Comparison of ENCODE assay signal across 23 cellular contexts in genomic region chr2:178101321-178102079, GRCh38. TPM values are rescaled to one million over a fixed set of nuclear protein-coding genes. Genes with fewer than 3 reads are reported as not detected.
A peak's percentile ranks its signal among the peaks of the same experiment; 100 is the strongest.
DNase-seq lines count a peak whose midpoint lies in the region; ATAC-seq, FAIRE-seq and TF ChIP-seq lines count a peak whose summit lies in the region.
"Had no signal": no experiment of that assay in that cellular context is flagged by ENCODE, and none has a peak within 500 bp of the region (broad histone marks: within the 10 kb centered on the region; RNA-seq: fewer than 3 reads in every experiment).

No MANE protein-coding gene starts in this region.

- no TSS peak for BruUV-seq in PC-3 (replicated peaks; lab: Mats Ljungman, UMichigan)

- H3K4me3 ChIP-seq in PC-3 (ENCODE audit: low read length) (no peak overlapping the region), trophoblast cell (ENCODE audit: low read depth, low read length) (no peak overlapping the region)
- H3K4me3 ChIP-seq: ascending aorta, heart right ventricle, mucosa of descending colon, smooth muscle cell, tibial nerve had no signal

- H3K4me2 ChIP-seq in PC-3 (ENCODE audit: low read length) (no peak overlapping the region), trophoblast cell (ENCODE audit: low read length) (no peak overlapping the region)
- H3K4me2 ChIP-seq: smooth muscle cell had no signal

- DNase-seq in EL, result peak; percentile 14
- peak; percentile 13 for DNase-seq in PC-3
- peak; percentile 5 for DNase-seq in myocyte (ENCODE audit: low read depth)
- no peak for DNase-seq in OCI-M1 (lab: John Stamatoyannopoulos, UW)
- DNase-seq in NCI-H1417 (lab: John Stamatoyannopoulos, UW), result no peak
- DNase-seq in trophoblast cell, result no peak
- DNase-seq: activated CD4-positive, CD25-positive, alpha-beta regulatory T cell treated with anti-CD3 and anti-CD28 coated beads, Interleukin-2, amount 50 U/mL, for 72 hours; activated naive CD4-positive, alpha-beta T cell treated with anti-CD3 and anti-CD28 coated beads, Interleukin-2, amount 50 U/mL, for 16 hours; activated T-cell treated with anti-CD3 and anti-CD28 coated beads, Interleukin-2, amount 50 U/mL, for 48 hours; cerebellar nuclear complex; heart right ventricle; left ventricle myocardium superior; mucosa of descending colon; NCI-H1105 treated with DMSO at 0.1 percent for 48 hours; NCI-H2081 treated with DMSO at 0.1 percent for 48 hours; NK-92 treated with Interleukin-12 subunit alpha and Interleukin-12 subunit beta, amount 100 ng/mL, for 24 hours; stimulated activated CD4-positive, alpha-beta T cell treated with anti-CD3 and anti-CD28 coated beads, Interleukin-2, amount 100 ng/mL, for 48 hours; stimulated activated naive CD8-positive, alpha-beta T cell treated with anti-CD3 and anti-CD28 coated beads, Interleukin-15, Interleukin-2, amounts not matched to agents 100 U/mL and 50 U/mL, for 24 hours had no signal

- H3K4me1 ChIP-seq in PC-3 (ENCODE audit: insufficient read depth, low read length) (peaks cover 11% of the 10 kb centered on the region), trophoblast cell (ENCODE audit: control insufficient read depth in 1 of 2, insufficient read depth in 2 of 2, low read length in 2 of 2) (no peaks in the 10 kb centered on the region)
- H3K4me1 ChIP-seq: ascending aorta, heart right ventricle, tibial nerve had no signal

- no peak overlapping the region for H3K9ac ChIP-seq in PC-3 (ENCODE audit: low read length)
- no peak overlapping the region for H3K9ac ChIP-seq in trophoblast cell (ENCODE audit: low read length)

- H3K23ac ChIP-seq in trophoblast cell (ENCODE audit: low read length), result no peak overlapping the region

- no peaks in the 10 kb centered on the region for H4K20me1 ChIP-seq in PC-3 (ENCODE audit: low read length)

- no peaks in the 10 kb centered on the region for H3F3A ChIP-seq in PC-3 (ENCODE audit: low read length, unreplicated experiment)

- H2AFZ ChIP-seq in PC-3 (ENCODE audit: low read length), result no peak overlapping the region
- no peak overlapping the region for H2AFZ ChIP-seq in trophoblast cell (ENCODE audit: insufficient read depth, low read length, poor library complexity)

- ATAC-seq in PC-3 (no peak), HG02623 (IDR thresholded peaks at IDR 0.05; ENCODE audit: unreplicated experiment) (no peak)
- ATAC-seq: heart right ventricle; left ventricle myocardium superior; mucosa of descending colon; stimulated activated naive CD8-positive, alpha-beta T cell treated with anti-CD3 and anti-CD28 coated beads, Interleukin-15, Interleukin-2, amounts not matched to agents 100 U/mL and 50 U/mL, for 24 hours had no signal

- no peak overlapping the region for H2BK120ac ChIP-seq in trophoblast cell (ENCODE audit: insufficient read depth, low read length, poor library complexity)

- POLR2A ChIA-PET in PC-3 (lab: Charles Lee; ENCODE audit: unreplicated experiment), result no interaction called here

- no peak for TF ChIP-seq CTCF in PC-3 (conservative IDR thresholded peaks at IDR 0.05; ENCODE audit: low read depth, low read length)

- no peaks in the 10 kb centered on the region for H3K27me3 ChIP-seq in PC-3 (ENCODE audit: low read length)
- no peaks in the 10 kb centered on the region for H3K27me3 ChIP-seq in trophoblast cell (ENCODE audit: insufficient read depth, low read length)
- H3K27me3 ChIP-seq: ascending aorta, heart right ventricle, tibial nerve had no signal

- H3K79me2 ChIP-seq in PC-3 (ENCODE audit: low read length) (no peaks in the 10 kb centered on the region), trophoblast cell (ENCODE audit: control insufficient read depth, insufficient read depth, low read length, poor library complexity) (no peaks in the 10 kb centered on the region)

- peak; percentile 14 for FAIRE-seq in colon (lab: Jason Lieb, UNC)

- intact Hi-C loops in PC-3 (cut with micrococcal nuclease), result loop anchor here (1.0 kb wide), 1 partner anchor 23 kb away; no protein-coding TSS in a partner anchor

- no peak overlapping the region for H4K91ac ChIP-seq in trophoblast cell (ENCODE audit: low read depth, low read length)

- no peaks in the 10 kb centered on the region for H3K9me2 ChIP-seq in PC-3 (replicated peaks; ENCODE audit: low read length)

- no CpG with 5 or more reads among the region's 3 CpGs for WGBS in trophoblast cell (ENCODE audit: extremely low coverage, insufficient coverage, insufficient read length)

- H2AK5ac ChIP-seq in trophoblast cell (ENCODE audit: low read length), result no peak overlapping the region

- H3K27ac ChIP-seq in PC-3 (ENCODE audit: low read length) (no peak overlapping the region), trophoblast cell (ENCODE audit: low read depth, low read length) (no peak overlapping the region)
- H3K27ac ChIP-seq: ascending aorta, heart right ventricle, tibial nerve had no signal

- H3K9me3 ChIP-seq in PC-3 (ENCODE audit: low read length), result no peaks in the 10 kb centered on the region
- no peaks in the 10 kb centered on the region for H3K9me3 ChIP-seq in trophoblast cell (ENCODE audit: insufficient read depth, low read depth, low read length)
- H3K9me3 ChIP-seq: ascending aorta, heart right ventricle, mucosa of descending colon, tibial nerve had no signal

- H3K4ac ChIP-seq in trophoblast cell (ENCODE audit: low read depth, low read length), result no peak overlapping the region

- H2BK5ac ChIP-seq in trophoblast cell (ENCODE audit: low read depth, low read length, poor library complexity), result no peak overlapping the region

- no peaks in the 10 kb centered on the region for H3K79me1 ChIP-seq in trophoblast cell (ENCODE audit: low read length)

- CTCF ChIA-PET in PC-3 (lab: Charles Lee), result no interaction called here

- H2BK12ac ChIP-seq in trophoblast cell (ENCODE audit: low read length), result no peak overlapping the region

- no peak overlapping the region for H3K18ac ChIP-seq in trophoblast cell (ENCODE audit: low read length)

- no peaks in the 10 kb centered on the region for H3K36me3 ChIP-seq in PC-3 (ENCODE audit: low read depth, low read length)
- H3K36me3 ChIP-seq in trophoblast cell (ENCODE audit: control insufficient read depth in 1 of 2, insufficient read depth in 2 of 2, low read length in 2 of 2), result no peaks in the 10 kb centered on the region
- H3K36me3 ChIP-seq: ascending aorta, heart right ventricle, tibial nerve had no signal

- no peak overlapping the region for H3K14ac ChIP-seq in trophoblast cell (ENCODE audit: low read length)

- no peak overlapping the region for H4K8ac ChIP-seq in trophoblast cell (ENCODE audit: low read depth, low read length)

- H4K12ac ChIP-seq in trophoblast cell (ENCODE audit: low read depth, low read length), result no peak overlapping the region

RNA-seq across cellular contexts. Expression of gene RBM45, which starts 10.7 kb away (rescaled TPM):
- total RNA-seq in PC-3 (2014; rRNA removed) (10.5 and 14.3 TPM in 2 replicates), myocyte (12.3 and 12.7 TPM in 2 replicates)
- 7.3 TPM for polyA plus RNA-seq in myocyte (2012)
- polyA plus RNA-seq in trophoblast cell (2013), result 10.3 and 11.5 TPM in 2 replicates

RNA-seq across cellular contexts. Expression of gene PDE11A, which starts 28.9 kb away (rescaled TPM):
- total RNA-seq in PC-3 (2014; rRNA removed) (0.15 and 0.23 TPM in 2 replicates), myocyte (1.2 TPM in 2 replicates)
- polyA plus RNA-seq in myocyte (2012), result 0.97 TPM
- polyA plus RNA-seq in trophoblast cell (2013), result 0.01 TPM in 1 of 2 replicates, not detected in the other
- polyA plus RNA-seq: smooth muscle cell had no signal

Comparison
In these comparisons a context has a peak if more than half of its experiments do, and no peak if none do; other contexts are left out.
1. DNase-seq: peak in EL (single experiment), PC-3 (single experiment) and myocyte (single experiment); none in OCI-M1 (single experiment), NCI-H1417 (0 of 3) and trophoblast cell (0 of 2).